ENCODE assay signal across 19 cellular contexts in the genomic region with DNA sequence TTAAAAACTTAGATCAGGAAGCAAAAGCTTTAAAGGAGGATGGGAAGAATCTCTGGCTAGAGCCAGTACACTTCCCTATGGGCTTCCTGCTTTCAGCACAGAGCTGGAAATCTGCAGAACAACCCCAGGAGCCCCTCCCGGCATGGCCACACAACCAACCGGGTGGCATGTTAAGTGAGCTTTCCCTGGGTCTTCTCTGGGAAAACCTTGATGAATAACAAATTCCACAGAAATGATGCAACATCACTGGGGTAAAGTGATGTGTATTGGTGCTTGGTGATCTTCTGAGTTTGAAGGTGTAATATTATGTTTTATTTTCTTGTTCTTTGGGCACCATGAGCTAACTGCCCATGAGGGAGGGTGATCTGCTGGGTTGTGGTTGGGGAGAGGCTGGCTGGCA. TPM values are rescaled to one million over a fixed set of nuclear protein-coding genes. Genes with fewer than 3 reads are reported as not detected.
A peak's percentile ranks its signal among the peaks of the same experiment; 100 is the strongest.
DNase-seq lines count a peak whose midpoint lies in the region; ATAC-seq and TF ChIP-seq lines count a peak whose summit lies in the region.
"Had no signal": no experiment of that assay in that cellular context is flagged by ENCODE, and none has a peak within 500 bp of the region (broad histone marks: within the 10 kb centered on the region; RNA-seq: fewer than 3 reads in every experiment).

No MANE protein-coding gene starts in this region.

- no peak overlapping the region for H3K27ac ChIP-seq in Peyer's patch
- H3K27ac ChIP-seq: esophagus squamous epithelium, left ventricle myocardium inferior, neural progenitor cell, prostate gland, tibial nerve had no signal

- no peak for TF ChIP-seq POLR2A in Peyer's patch (IDR thresholded peaks at IDR 0.05)

- no peaks in the 10 kb centered on the region for H3K27me3 ChIP-seq in Peyer's patch
- H3K27me3 ChIP-seq: esophagus squamous epithelium, neural progenitor cell, tibial nerve had no signal

- TF ChIP-seq CTCF in astrocyte of the spinal cord (IDR thresholded peaks at IDR 0.05; ENCODE audit: low read depth, low read length) (no peak), Peyer's patch (IDR thresholded peaks at IDR 0.05) (no peak)

- no peaks in the 10 kb centered on the region for H3K4me1 ChIP-seq in Peyer's patch
- H3K4me1 ChIP-seq: esophagus squamous epithelium, left ventricle myocardium inferior, neural progenitor cell, prostate gland, tibial nerve had no signal

- ATAC-seq in HG02610 (IDR thresholded peaks at IDR 0.05; ENCODE audit: unreplicated experiment), result no peak
- ATAC-seq: stimulated activated naive CD8-positive, alpha-beta T cell treated with anti-CD3 and anti-CD28 coated beads, Interleukin-15, Interleukin-2, amounts not matched to agents 100 U/mL and 50 U/mL, for 24 hours; T-helper 17 cell had no signal

- H3K36me3 ChIP-seq in Peyer's patch, result no peaks in the 10 kb centered on the region
- H3K36me3 ChIP-seq: esophagus squamous epithelium, left ventricle myocardium inferior, neural progenitor cell, prostate gland, tibial nerve had no signal

- no peaks in the 10 kb centered on the region for H3K9me3 ChIP-seq in Peyer's patch
- H3K9me3 ChIP-seq: left ventricle myocardium inferior, prostate gland, tibial nerve had no signal

- H3K4me3 ChIP-seq in astrocyte of the spinal cord (ENCODE audit: low read depth, low read length), result no peak overlapping the region
- H3K4me3 ChIP-seq in Peyer's patch, result no peak overlapping the region
- H3K4me3 ChIP-seq: esophagus squamous epithelium, left ventricle myocardium inferior, neural progenitor cell, prostate gland, tibial nerve had no signal

- DNase-seq in EH (ENCODE audit: low read depth), result peak; percentile 56
- DNase-seq in NCI-H226, result peak; percentile 76
- peak; percentile 32 for DNase-seq in astrocyte of the spinal cord (ENCODE audit: low read depth, low spot score)
- DNase-seq in kidney tubule cell (ENCODE audit: low spot score), result peak; percentile 96
- DNase-seq in LoVo (ENCODE audit: low spot score), result no peak
- no peak for DNase-seq in nucleus accumbens (lab: John Stamatoyannopoulos, UW)
- no peak for DNase-seq in Peyer's patch
- DNase-seq: activated CD4-positive, alpha-beta T cell treated with anti-CD3 and anti-CD28 coated beads, Interleukin-2, amount 50 U/mL, for 4 hours; activated CD8-positive, alpha-beta memory T cell treated with anti-CD3 and anti-CD28 coated beads, Interleukin-2, amount 50 U/mL, for 48 hours; esophagus squamous epithelium; head of caudate nucleus; left ventricle myocardium inferior; NCI-H1436 treated with DMSO at 0.1 percent for 48 hours; stimulated activated naive CD8-positive, alpha-beta T cell treated with anti-CD3 and anti-CD28 coated beads, Interleukin-15, Interleukin-2, amounts not matched to agents 100 U/mL and 50 U/mL, for 24 hours; T-helper 17 cell had no signal

- in situ Hi-C loops in astrocyte of the spinal cord (cut with HindIII; ENCODE audit: low sequenced_read_pairs), result no loop called here

RNA-seq across cellular contexts. Expression of a gene that starts 22.1 kb away (rescaled TPM):
- 1 to 10 TPM in 3 of 4 donors, under 1 TPM in 1; 0.88 to 9.1 (median 2.5) TPM for total RNA-seq in Peyer's patch

Comparison
In these comparisons a context has a peak if more than half of its experiments do, and no peak if none do; other contexts are left out.
1. DNase-seq: peak in EH (single experiment), NCI-H226 (single experiment), astrocyte of the spinal cord (single experiment) and kidney tubule cell (single experiment); none in LoVo (single experiment), nucleus accumbens (0 of 56) and Peyer's patch (0 of 3).